8 cellular contexts compared by ENCODE assay signal in the genomic region with DNA sequence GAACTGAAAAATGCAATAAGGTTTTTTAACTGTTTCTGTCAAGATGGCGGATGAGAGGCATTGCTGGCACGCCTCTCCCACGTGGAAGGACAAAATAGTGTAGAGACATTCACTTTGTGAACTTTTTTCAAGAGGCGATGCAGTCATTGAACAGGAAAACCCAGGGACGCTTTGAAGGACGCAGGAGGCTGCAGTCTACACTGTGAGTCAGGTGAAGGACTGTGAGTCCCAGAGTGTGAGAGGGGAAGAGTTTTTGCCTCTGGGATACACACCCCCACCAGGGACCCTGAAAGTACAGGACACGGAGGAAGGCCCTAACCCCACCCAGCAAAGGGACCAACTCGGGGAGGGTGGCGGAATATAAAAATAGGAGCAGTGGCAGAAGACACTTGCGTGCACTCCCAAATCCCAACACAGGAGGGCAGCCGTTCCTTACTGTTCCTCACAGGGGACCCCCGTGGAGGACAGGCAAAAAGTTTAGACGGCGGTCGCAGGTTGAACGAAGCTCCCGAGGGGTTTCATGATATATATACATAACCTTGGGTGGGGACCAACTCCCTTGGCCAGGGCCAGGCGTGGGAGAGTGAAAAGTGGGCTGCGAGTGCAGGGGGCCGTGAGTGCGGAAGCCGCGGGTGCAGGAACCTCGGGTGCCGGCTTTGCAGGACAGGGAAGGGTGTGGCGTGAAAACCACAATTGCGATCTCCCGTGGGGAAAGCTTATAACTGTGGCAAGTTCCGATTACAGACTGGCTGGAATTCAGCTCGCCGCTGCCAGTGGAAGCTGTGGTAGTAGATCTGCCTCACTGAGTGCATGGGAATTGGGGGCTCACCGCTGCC.
DNase-seq lines count a peak whose midpoint lies in the region; ATAC-seq, FAIRE-seq and TF ChIP-seq lines count a peak whose summit lies in the region.

No MANE protein-coding gene starts in this region.

- intact Hi-C loops in right lobe of liver (cut with DNase I) = loop anchor here in 1 of 2 donors (10.0 kb wide), 1 partner anchor 91 kb away; no protein-coding TSS in a partner anchor

- no peaks in the 10 kb centered on the region for H3K9me3 ChIP-seq in right lobe of liver

- WGBS in right lobe of liver (ENCODE audit: insufficient coverage, low coverage, low lambda C conversion rate, missing lambda C conversion rate) = 13% methylated on average over 17 of the region's 32 CpGs

- no peaks in the 10 kb centered on the region for H3K4me1 ChIP-seq in right lobe of liver

- peak; percentile 62 for DNase-seq in GM12891 (ENCODE audit: insufficient read length, low spot score)
- peak; percentile 63 for DNase-seq in NCI-H2227 (lab: John Stamatoyannopoulos, UW; ENCODE audit: unreplicated experiment)
- DNase-seq in activated CD4-positive, alpha-beta T cell treated with anti-CD3 and anti-CD28 coated beads for 48 hours = peak; percentile 85
- peak; percentile 75 for DNase-seq in choroid plexus epithelial cell (ENCODE audit: low read depth)
- peak; percentile 65 to 71 (median 68) for DNase-seq in right lobe of liver
- peak; percentile 80 for DNase-seq in stimulated activated CD4-positive, alpha-beta T cell treated with anti-CD3 and anti-CD28 coated beads, Interleukin-4, amount 100 ng/mL, for 24 hours

- ATAC-seq in right lobe of liver = peak; percentile 76 to 86 (median 82)
- ATAC-seq in HG02840 (IDR thresholded peaks at IDR 0.05; ENCODE audit: low FRiP score, unreplicated experiment) = no peak
- no peak for ATAC-seq in HG03135 (IDR thresholded peaks at IDR 0.05; ENCODE audit: unreplicated experiment)

- TF ChIP-seq POLR2A in GM12891 (IDR thresholded peaks at IDR 0.05; ENCODE audit: low read depth, low read length) (no peak), right lobe of liver (IDR thresholded peaks at IDR 0.05) (no peak)

- FAIRE-seq in GM12891 (lab: Jason Lieb, UNC) = peak; percentile 89

- TF ChIP-seq CTCF in choroid plexus epithelial cell (conservative IDR thresholded peaks at IDR 0.05; ENCODE audit: low read depth, low read length) = peak; percentile 93
- peak; percentile 65 to 75 (median 66) for TF ChIP-seq CTCF in right lobe of liver (IDR thresholded peaks at IDR 0.05)

- no peaks in the 10 kb centered on the region for H3K27me3 ChIP-seq in right lobe of liver

- no peak overlapping the region for H3K27ac ChIP-seq in right lobe of liver

- H3K4me3 ChIP-seq in choroid plexus epithelial cell (ENCODE audit: low read depth, low read length) (no peak overlapping the region), right lobe of liver (no peak overlapping the region)

- no peaks in the 10 kb centered on the region for H3K36me3 ChIP-seq in right lobe of liver

TF ChIP-seq in GM12891, 5 proteins besides CTCF, POLR2A, EP300 and RAD21:
- TF ChIP-seq POU2F2 (IDR thresholded peaks at IDR 0.05; ENCODE audit: low read depth, low read length) = peak; percentile 49; the same call in 1 of the 2 replicates
- no peak for TF ChIP-seq TAF1 (IDR thresholded peaks at IDR 0.05; ENCODE audit: low read depth, low read length)

Comparison
In these comparisons a context has a peak if more than half of its experiments do, and no peak if none do; other contexts are left out.
1. ATAC-seq: peak in right lobe of liver (4 of 4); none in HG02840 (single experiment) and HG03135 (single experiment).
2. Peak in every context shown above with its lines, with median percentiles within 50 percentile points of each other: DNase-seq.